8 cellular contexts compared by ENCODE assay signal in genomic region chr16:47460301-47460754, GRCh38. TPM values are rescaled to one million over a fixed set of nuclear protein-coding genes. Genes with fewer than 3 reads are reported as not detected.
DNase-seq lines count a peak whose midpoint lies in the region; ATAC-seq and TF ChIP-seq lines count a peak whose summit lies in the region.

No MANE protein-coding gene starts in this region.

- no peak for TF ChIP-seq POLR2A in sigmoid colon (IDR thresholded peaks at IDR 0.05)

- H3K36me3 Mint-ChIP-seq in T-helper 1 cell treated with Interleukin-12 subunit alpha and Interleukin-12 subunit beta and Interleukin-4 antibody, amounts not matched to agents 30 μg/mL and 1 μg/mL, for 36 hours (ENCODE audit: low read depth) = peaks cover 26% of the 10 kb centered on the region

- H3K4me1 ChIP-seq in sigmoid colon = peaks cover 0 to 51% (median 44%) of the 10 kb centered on the region in 4 donors

- no peak for TF ChIP-seq EP300 in sigmoid colon (IDR thresholded peaks at IDR 0.05)

- H3K4me1 Mint-ChIP-seq in T-helper 1 cell treated with Interleukin-12 subunit alpha and Interleukin-12 subunit beta and Interleukin-4 antibody, amounts not matched to agents 30 μg/mL and 1 μg/mL, for 36 hours (ENCODE audit: low read depth) = peaks cover 36% of the 10 kb centered on the region

- H3K27me3 ChIP-seq in WERI-Rb-1 (ENCODE audit: insufficient read depth, low read depth, severe bottlenecking) (no peaks in the 10 kb centered on the region), sigmoid colon (no peaks in the 10 kb centered on the region)

- H3K9me3 ChIP-seq in WERI-Rb-1 (ENCODE audit: severe bottlenecking) (no peaks in the 10 kb centered on the region), sigmoid colon (no peaks in the 10 kb centered on the region)

- peak overlapping the region; percentile 94 for H3K27ac Mint-ChIP-seq in T-helper 1 cell treated with Interleukin-12 subunit alpha and Interleukin-12 subunit beta and Interleukin-4 antibody, amounts not matched to agents 30 μg/mL and 1 μg/mL, for 36 hours

- peak overlapping the region; percentile 99 for H3K27ac ChIP-seq in WERI-Rb-1
- H3K27ac ChIP-seq in sigmoid colon = peak overlapping the region; percentile 96 to 99 (median 96)

- H3K4me3 ChIP-seq in WERI-Rb-1 (ENCODE audit: low read depth, low read length) (peak overlapping the region; percentile 62), sigmoid colon (peak overlapping the region; percentile 72 to 94 (median 86))

- no peak for DNase-seq in T-helper 1 cell
- DNase-seq in WERI-Rb-1 = no peak
- DNase-seq in glomerular visceral epithelial cell (ENCODE audit: extremely low spot score) = peak; percentile 5
- no peak for DNase-seq in sigmoid colon

- ATAC-seq in GM21381 (IDR thresholded peaks at IDR 0.05; ENCODE audit: unreplicated experiment) (no peak), GM19324 (IDR thresholded peaks at IDR 0.05; ENCODE audit: low FRiP score, unreplicated experiment) (no peak), HG03469 (IDR thresholded peaks at IDR 0.05; ENCODE audit: unreplicated experiment) (no peak)

- H3K36me3 ChIP-seq in WERI-Rb-1 = peaks cover 16% of the 10 kb centered on the region
- peaks cover 0 to 8% (median 0%) of the 10 kb centered on the region in 4 donors for H3K36me3 ChIP-seq in sigmoid colon

- peak overlapping the region; percentile 92 for H3K4me3 Mint-ChIP-seq in T-helper 1 cell treated with Interleukin-12 subunit alpha and Interleukin-12 subunit beta and Interleukin-4 antibody, amounts not matched to agents 30 μg/mL and 1 μg/mL, for 36 hours

- no peaks in the 10 kb centered on the region for H3K9me3 Mint-ChIP-seq in T-helper 1 cell treated with Interleukin-12 subunit alpha and Interleukin-12 subunit beta and Interleukin-4 antibody, amounts not matched to agents 30 μg/mL and 1 μg/mL, for 36 hours

- H3K27me3 Mint-ChIP-seq in T-helper 1 cell treated with Interleukin-12 subunit alpha and Interleukin-12 subunit beta and Interleukin-4 antibody, amounts not matched to agents 30 μg/mL and 1 μg/mL, for 36 hours (ENCODE audit: low read depth) = no peaks in the 10 kb centered on the region

- WGBS in sigmoid colon, 2 donors = 22 to 26% methylated on average over 6 of the region's 6 CpGs

- TF ChIP-seq CTCF in WERI-Rb-1 (IDR thresholded peaks at IDR 0.05; ENCODE audit: low read depth, low read length) (no peak), sigmoid colon (IDR thresholded peaks at IDR 0.05) (no peak)

- intact Hi-C loops in sigmoid colon (cut with DNase I) = loop anchor here (2.0 kb wide), 1 partner anchor 34 kb away; no protein-coding TSS in a partner anchor

RNA-seq across cellular contexts. Expression of gene ITFG1, which starts 0.5 kb away (rescaled TPM):
- 10 to 100 TPM; 36.0 to 59.3 (median 43.7) TPM for total RNA-seq in sigmoid colon
- polyA plus RNA-seq in sigmoid colon = 10 to 100 TPM; 12.0 to 33.7 (median 13.4) TPM

RNA-seq across cellular contexts. Expression of gene PHKB, which starts 0.8 kb away (rescaled TPM):
- 10 to 100 TPM; 60.5 to 95.6 (median 83.6) TPM for total RNA-seq in sigmoid colon
- polyA plus RNA-seq in sigmoid colon = 10 to 100 TPM; 24.6 to 40.9 (median 30.4) TPM
